1 cellular context compared by ENCODE assay signal in genomic region chrX:66164931-66165330, GRCh38.
TF ChIP-seq lines count a peak whose summit lies in the region.

No MANE protein-coding gene starts in this region.

TF ChIP-seq in H1, 55 proteins besides CTCF, POLR2A, EP300 and RAD21:
- TF ChIP-seq USF2 (IDR thresholded peaks at IDR 0.05; ENCODE audit: low read length) (no peak), CHD1 (IDR thresholded peaks at IDR 0.05; ENCODE audit: low read depth, low read length) (no peak), GABPA (IDR thresholded peaks at IDR 0.05; ENCODE audit: borderline replicate concordance, insufficient read depth, low read length) (no peak), RBBP5 (IDR thresholded peaks at IDR 0.05; ENCODE audit: borderline replicate concordance, low read depth, low read length) (no peak), SAP30 (IDR thresholded peaks at IDR 0.05; ENCODE audit: insufficient read depth, insufficient replicate concordance, low read length) (no peak), KDM1A (IDR thresholded peaks at IDR 0.05; ENCODE audit: borderline replicate concordance, low read length) (no peak), JUND (IDR thresholded peaks at IDR 0.05; ENCODE audit: low read length) (no peak), RNF2 (IDR thresholded peaks at IDR 0.05; ENCODE audit: borderline replicate concordance, low read depth, low read length, missing control alignments, poor library complexity, severe bottlenecking) (no peak), TAF1 (IDR thresholded peaks at IDR 0.05; ENCODE audit: low read depth, low read length) (no peak), SIN3A (conservative IDR thresholded peaks at IDR 0.05 in 1 of 2, IDR thresholded peaks at IDR 0.05 in 1 of 2; ENCODE audit: low read depth in 1 of 2, low read length in 2 of 2) (no peak)
